Comparison of ENCODE assay signal across 8 cellular contexts in the genomic region with DNA sequence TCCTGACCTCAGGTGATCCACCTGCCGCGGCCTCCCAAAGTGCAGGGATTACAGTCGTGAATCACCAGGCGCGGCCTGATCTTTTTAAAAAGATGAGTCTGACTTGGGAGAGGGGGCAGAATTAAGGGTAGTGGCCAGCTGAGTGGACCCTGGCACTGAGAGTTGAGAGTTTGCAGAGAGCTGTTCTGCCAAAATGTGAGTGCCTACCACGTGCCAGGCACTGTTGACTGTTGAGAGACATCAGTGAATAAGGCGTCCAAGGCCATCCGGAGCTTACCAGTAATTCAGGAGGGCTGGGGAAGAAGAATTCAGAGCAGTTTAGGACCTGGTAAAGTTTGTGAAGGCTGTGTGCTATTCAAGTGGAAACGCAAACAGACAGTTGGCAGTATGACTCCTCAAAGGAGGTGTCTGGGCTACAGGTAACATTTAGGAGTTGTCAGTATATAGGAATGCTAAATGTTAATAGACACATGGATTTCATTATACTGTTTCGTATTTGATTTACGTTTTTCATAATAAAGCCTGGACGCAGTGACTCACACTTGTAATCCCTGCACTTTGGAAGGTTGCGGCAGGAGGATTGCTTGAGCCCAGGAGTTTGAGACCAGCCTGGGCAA. TPM values are rescaled to one million over a fixed set of nuclear protein-coding genes. Genes with fewer than 3 reads are reported as not detected.
DNase-seq lines count a peak whose midpoint lies in the region; ATAC-seq lines count a peak whose summit lies in the region.

No MANE protein-coding gene starts in this region.

- peaks cover 31% of the 10 kb centered on the region for H3K4me1 Mint-ChIP-seq in T-helper 17 cell

- H3K27ac ChIP-seq in rectal smooth muscle tissue (ENCODE audit: low read depth, low read length), result peak overlapping the region; percentile 18

- no peaks in the 10 kb centered on the region for H3K36me3 ChIP-seq in rectal smooth muscle tissue (ENCODE audit: control insufficient read depth, insufficient read depth, low read length)

- no peaks in the 10 kb centered on the region for H3K27me3 Mint-ChIP-seq in T-helper 17 cell

- peak overlapping the region; percentile 49 for H3K4me3 Mint-ChIP-seq in T-helper 17 cell

- peak overlapping the region; percentile 9 for H3K27ac Mint-ChIP-seq in T-helper 17 cell

- DNase-seq in GM04503 (ENCODE audit: low read depth) (peak; percentile 40), T-helper 17 cell (no peak), fibroblast of the conjunctiva (ENCODE audit: low read depth) (peak; percentile 57)
- no peak for DNase-seq in stimulated activated CD4-positive, alpha-beta T cell treated with anti-CD3 and anti-CD28 coated beads, Interleukin-2, amount 100 ng/mL, for 24 hours

- H3K4me3 ChIP-seq in rectal smooth muscle tissue (ENCODE audit: low read length), result no peak overlapping the region

- no peaks in the 10 kb centered on the region for H3K9me3 ChIP-seq in T-helper 17 cell (ENCODE audit: control insufficient read depth, low read length, poor library complexity, severe bottlenecking)

- no peaks in the 10 kb centered on the region for H3K27me3 ChIP-seq in rectal smooth muscle tissue (ENCODE audit: control insufficient read depth, insufficient read depth, low read length)

- no peak for ATAC-seq in T-helper 17 cell
- no peak for ATAC-seq in GM21447 (IDR thresholded peaks at IDR 0.05; ENCODE audit: unreplicated experiment)
- ATAC-seq in GM19328 (IDR thresholded peaks at IDR 0.05; ENCODE audit: unreplicated experiment), result no peak
- no peak for ATAC-seq in GM19463 (IDR thresholded peaks at IDR 0.05; ENCODE audit: unreplicated experiment)

- peaks cover 7% of the 10 kb centered on the region for H3K36me3 Mint-ChIP-seq in T-helper 17 cell (ENCODE audit: low read depth)

- H3K9ac ChIP-seq in rectal smooth muscle tissue (ENCODE audit: low read length), result no peak overlapping the region

- peaks cover 12% of the 10 kb centered on the region for H3K4me1 ChIP-seq in rectal smooth muscle tissue (ENCODE audit: control insufficient read depth, insufficient read depth, low read length)

RNA-seq across cellular contexts. Expression of a gene that starts 1.5 kb away (rescaled TPM):
- total RNA-seq in T-helper 17 cell, result 10 to 100 TPM; 32.7 to 42.5 TPM

RNA-seq across cellular contexts. Expression of a gene that starts 14.2 kb away (rescaled TPM):
- 1 to 10 TPM; 6.8 to 9.5 TPM for total RNA-seq in T-helper 17 cell

Comparison
In these comparisons a context has a peak if more than half of its experiments do, and no peak if none do; other contexts are left out.
1. DNase-seq: peak in GM04503 (single experiment) and fibroblast of the conjunctiva (single experiment); none in T-helper 17 cell (0 of 3) and stimulated activated CD4-positive, alpha-beta T cell treated with anti-CD3 and anti-CD28 coated beads, Interleukin-2, amount 100 ng/mL, for 24 hours (0 of 2).